Comparison of ENCODE assay signal across 8 cellular contexts in the genomic region with DNA sequence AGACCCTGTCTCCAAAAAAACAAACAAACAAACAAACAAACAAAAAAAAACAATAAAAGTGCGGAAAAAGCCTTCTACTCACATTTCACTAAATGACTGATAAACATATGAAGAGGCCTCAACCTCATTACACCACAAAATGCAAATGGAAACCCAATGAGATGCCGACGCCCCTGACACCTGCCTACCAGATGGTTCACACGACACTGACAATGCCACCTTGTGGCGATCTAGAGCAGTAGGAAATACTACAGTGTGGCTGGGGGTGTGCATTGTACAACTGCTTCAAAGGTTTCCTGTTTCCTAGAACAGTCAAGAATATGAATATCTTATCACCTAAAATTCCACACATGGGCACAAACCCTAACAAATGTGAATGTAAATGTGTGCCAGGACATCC. TPM values are rescaled to one million over a fixed set of nuclear protein-coding genes. Genes with fewer than 3 reads are reported as not detected.
DNase-seq lines count a peak whose midpoint lies in the region; ATAC-seq and TF ChIP-seq lines count a peak whose summit lies in the region.

No MANE protein-coding gene starts in this region.

- H3K27me3 Mint-ChIP-seq in MCF 10A (ENCODE audit: insufficient read depth, unreplicated experiment) (no peaks in the 10 kb centered on the region), immature natural killer cell (ENCODE audit: low read depth in 3 of 3) (peaks cover 0 to 6% (median under 1%) of the 10 kb centered on the region in 3 donors)
- H3K27me3 Mint-ChIP-seq in activated CD4-positive, alpha-beta T cell treated with anti-CD3 and anti-CD28 coated beads for 36 hours = peaks cover 3% of the 10 kb centered on the region

- intact Hi-C loops in MCF 10A (cut with micrococcal nuclease) (no loop called here), breast epithelium (cut with DNase I; ENCODE audit: low total_unique reads) (no loop called here)
- intact Hi-C loops in activated CD4-positive, alpha-beta T cell treated with anti-CD3 and anti-CD28 coated beads for 36 hours (cut with DNase I, micrococcal nuclease) = loop anchor here in 1 of 2 experiments (1.0 kb wide), 1 partner anchor 24 kb away; no protein-coding TSS in a partner anchor

- DNase-seq in MCF 10A (ENCODE audit: unreplicated experiment) = peak; percentile 49
- DNase-seq in breast epithelium (ENCODE audit: low spot score in 2 of 2) = no peak
- DNase-seq in NCI-H146 treated with DMSO at 0.1 percent for 48 hours (lab: John Stamatoyannopoulos, UW; ENCODE audit: unreplicated experiment) = peak; percentile 18
- peak; percentile 71 for DNase-seq in activated CD4-positive, alpha-beta T cell treated with anti-CD3 and anti-CD28 coated beads for 36 hours
- peak; percentile 4 to 42 (median 30) for DNase-seq in immature natural killer cell
- no peak for DNase-seq in retina
- DNase-seq in NCI-H187 (lab: John Stamatoyannopoulos, UW) = no peak

- ATAC-seq in activated CD4-positive, alpha-beta T cell treated with anti-CD3 and anti-CD28 coated beads for 36 hours = peak; percentile 99
- no peak for ATAC-seq in HG03378 (IDR thresholded peaks at IDR 0.05; ENCODE audit: unreplicated experiment)

- no peak overlapping the region for H3K4me3 ChIP-seq in breast epithelium

- H3K9me3 Mint-ChIP-seq in MCF 10A (ENCODE audit: unreplicated experiment) = peaks cover 13% of the 10 kb centered on the region
- H3K9me3 Mint-ChIP-seq in activated CD4-positive, alpha-beta T cell treated with anti-CD3 and anti-CD28 coated beads for 36 hours (ENCODE audit: low read depth) = peaks cover 2% of the 10 kb centered on the region
- H3K9me3 Mint-ChIP-seq in immature natural killer cell = peaks cover 0 to 1% (median 0%) of the 10 kb centered on the region in 6 donors

- POLR2A ChIA-PET in MCF 10A (lab: Yijun Ruan, JAX) = no interaction called here
- POLR2A ChIA-PET in activated CD4-positive, alpha-beta T cell treated with anti-CD3 and anti-CD28 coated beads for 36 hours (lab: Charles Lee) = no interaction called here

- H3K27ac Mint-ChIP-seq in MCF 10A (ENCODE audit: low read depth, unreplicated experiment) = no peak overlapping the region
- peak overlapping the region; percentile 21 for H3K27ac Mint-ChIP-seq in activated CD4-positive, alpha-beta T cell treated with anti-CD3 and anti-CD28 coated beads for 36 hours
- peak overlapping the region in 2 of 6 donors; percentile 14 to 38 for H3K27ac Mint-ChIP-seq in immature natural killer cell

- TF ChIP-seq CTCF in MCF 10A (IDR thresholded peaks at IDR 0.05; ENCODE audit: unreplicated experiment) (no peak), breast epithelium (IDR thresholded peaks at IDR 0.05) (peak in 1 of 3 donors; percentile 9)

- TF ChIP-seq POLR2A in breast epithelium (IDR thresholded peaks at IDR 0.05) = no peak

- no peaks in the 10 kb centered on the region for H3K27me3 ChIP-seq in breast epithelium

- H3K36me3 ChIP-seq in breast epithelium = no peaks in the 10 kb centered on the region

- no peaks in the 10 kb centered on the region for H3K36me3 Mint-ChIP-seq in MCF 10A (ENCODE audit: insufficient read depth, unreplicated experiment)
- H3K36me3 Mint-ChIP-seq in activated CD4-positive, alpha-beta T cell treated with anti-CD3 and anti-CD28 coated beads for 36 hours (ENCODE audit: low read depth) = no peaks in the 10 kb centered on the region
- H3K36me3 Mint-ChIP-seq in immature natural killer cell = no peaks in the 10 kb centered on the region

- H3K4me1 Mint-ChIP-seq in MCF 10A (ENCODE audit: insufficient read depth, unreplicated experiment) (no peaks in the 10 kb centered on the region), immature natural killer cell (peaks cover 8 to 20% of the 10 kb centered on the region in 2 donors)
- H3K4me1 Mint-ChIP-seq in activated CD4-positive, alpha-beta T cell treated with anti-CD3 and anti-CD28 coated beads for 36 hours = peaks cover 22% of the 10 kb centered on the region

- H3K4me3 Mint-ChIP-seq in MCF 10A (ENCODE audit: unreplicated experiment) (no peak overlapping the region), immature natural killer cell (no peak overlapping the region)
- no peak overlapping the region for H3K4me3 Mint-ChIP-seq in activated CD4-positive, alpha-beta T cell treated with anti-CD3 and anti-CD28 coated beads for 36 hours

- CTCF ChIA-PET in MCF 10A (lab: Yijun Ruan, JAX) = interaction anchor here (0.6 to 1.1 kb wide), 3 partner anchors 10 to 350 kb away, joined by 4 read pairs; no protein-coding TSS in a partner anchor
- CTCF ChIA-PET in activated CD4-positive, alpha-beta T cell treated with anti-CD3 and anti-CD28 coated beads for 36 hours (lab: Charles Lee) = interaction anchor here (0.6 to 0.7 kb wide), 2 partner anchors 22 to 132 kb away, joined by 3 read pairs; no protein-coding TSS in a partner anchor

- no peak overlapping the region for H3K27ac ChIP-seq in breast epithelium

- no peaks in the 10 kb centered on the region for H3K4me1 ChIP-seq in breast epithelium

- H3K9me3 ChIP-seq in breast epithelium = no peaks in the 10 kb centered on the region

- BruUV-seq in MCF 10A (replicated peaks; lab: Mats Ljungman, UMichigan) = no TSS peak

RNA-seq across cellular contexts. Expression of a gene that starts 14.0 kb away (rescaled TPM):
- not detected in 2 replicates for total RNA-seq in MCF 10A (2022)
- total RNA-seq in breast epithelium = 1 to 10 TPM in 1 of 3 donors, under 1 TPM in 2; 0.80 to 5.6 (median 0.98) TPM
- under 1 TPM; 0.37 to 0.41 TPM for total RNA-seq in activated CD4-positive, alpha-beta T cell treated with anti-CD3 and anti-CD28 coated beads for 36 hours
- under 1 TPM in 1 of 3 donors, not detected in 2; 0.09 TPM for polyA plus RNA-seq in immature natural killer cell

RNA-seq across cellular contexts. Expression of a gene that starts 14.6 kb away (rescaled TPM):
- total RNA-seq in MCF 10A (2022) (3.9 and 4.9 TPM in 2 replicates), breast epithelium (10 to 100 TPM; 24.2 to 54.2 (median 33.1) TPM)
- total RNA-seq in activated CD4-positive, alpha-beta T cell treated with anti-CD3 and anti-CD28 coated beads for 36 hours = 10 to 100 TPM; 17.1 to 17.6 TPM
- polyA plus RNA-seq in immature natural killer cell = 10 to 100 TPM in 2 of 3 donors, 1 to 10 TPM in 1; 8.8 to 14.5 (median 11.2) TPM

Comparison
In these comparisons a context has a peak if more than half of its experiments do, and no peak if none do; other contexts are left out.
1. DNase-seq: peak in MCF 10A (single experiment), NCI-H146 treated with DMSO at 0.1 percent for 48 hours (single experiment), activated CD4-positive, alpha-beta T cell treated with anti-CD3 and anti-CD28 coated beads for 36 hours (single experiment) and immature natural killer cell (3 of 3); none in breast epithelium (0 of 2), retina (single experiment) and NCI-H187 (0 of 2).